ENCODE assay signal across 10 cellular contexts in the genomic region with DNA sequence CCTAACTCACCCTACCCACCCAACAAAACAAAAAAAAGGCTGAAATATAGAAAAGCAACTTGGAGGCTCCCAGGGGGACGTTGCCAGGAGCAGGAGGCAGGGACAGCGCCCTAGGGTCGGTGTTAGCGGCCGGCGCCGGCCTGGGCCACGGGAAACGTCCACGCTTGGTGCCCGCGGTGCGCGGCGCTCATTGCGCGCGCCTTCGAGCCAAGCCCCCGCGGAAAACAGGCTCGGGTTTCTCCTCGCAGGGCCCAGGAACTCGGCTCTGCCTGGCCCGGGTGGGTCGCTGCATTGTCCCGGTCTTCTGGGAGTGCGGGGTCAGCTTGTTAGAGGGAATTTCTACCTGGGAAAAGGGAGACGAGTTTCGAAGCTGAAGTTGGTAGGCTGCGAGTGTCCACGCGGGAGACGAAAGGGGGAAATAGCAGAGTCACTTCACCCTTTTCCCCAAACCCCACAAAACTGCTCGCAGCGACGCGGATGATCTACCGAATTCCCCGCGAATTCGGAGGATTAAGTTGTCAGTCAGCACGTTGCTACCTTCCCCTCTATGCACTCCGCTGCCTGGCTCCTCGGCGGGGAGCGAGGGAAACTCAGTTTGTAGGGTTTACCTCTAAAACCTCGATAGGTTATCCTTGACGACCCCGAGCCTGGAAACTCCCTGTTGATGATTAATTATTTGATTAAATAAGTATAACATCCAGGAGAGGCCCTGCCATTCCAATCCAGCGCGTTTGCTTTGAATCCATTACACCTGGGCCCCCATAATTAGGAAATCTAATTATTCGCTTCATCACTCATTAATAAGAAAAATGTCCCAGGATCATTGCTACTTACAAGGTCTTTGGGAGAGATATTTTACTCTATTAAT. TPM values are rescaled to one million over a fixed set of nuclear protein-coding genes. Genes with fewer than 3 reads are reported as not detected.
DNase-seq lines count a peak whose midpoint lies in the region; ATAC-seq and TF ChIP-seq lines count a peak whose summit lies in the region.
"Had no signal": no experiment of that assay in that cellular context is flagged by ENCODE, and none has a peak within 500 bp of the region (broad histone marks: within the 10 kb centered on the region; RNA-seq: fewer than 3 reads in every experiment).

No MANE protein-coding gene starts in this region.

- H3K4me3 ChIP-seq in SJCRH30 (peak overlapping the region; percentile 74), fibroblast of the aortic adventitia (ENCODE audit: low read depth, low read length) (peak overlapping the region; percentile 37), retinal pigment epithelial cell (ENCODE audit: low read length) (peak overlapping the region; percentile 21)
- H3K4me3 ChIP-seq: body of pancreas had no signal

- H3K27me3 ChIP-seq in SJCRH30: no peaks in the 10 kb centered on the region

- no peaks in the 10 kb centered on the region for H3K9me3 ChIP-seq in SJCRH30 (replicated peaks)
- H3K9me3 ChIP-seq: body of pancreas, HAP-1 had no signal

- no peak for ATAC-seq in GM19397 (IDR thresholded peaks at IDR 0.05; ENCODE audit: unreplicated experiment)
- ATAC-seq in HG02678 (IDR thresholded peaks at IDR 0.05; ENCODE audit: unreplicated experiment): no peak
- ATAC-seq in GM18505 (IDR thresholded peaks at IDR 0.05; ENCODE audit: unreplicated experiment): no peak

- H3K4me1 ChIP-seq in SJCRH30: peaks cover 7% of the 10 kb centered on the region; the same call in 1 of the 2 replicates

- no peak overlapping the region for H3K27ac ChIP-seq in SJCRH30
- H3K27ac ChIP-seq: body of pancreas had no signal

- no peak for TF ChIP-seq CTCF in fibroblast of the aortic adventitia (IDR thresholded peaks at IDR 0.05; ENCODE audit: insufficient read depth, low read length)
- no peak for TF ChIP-seq CTCF in retinal pigment epithelial cell (conservative IDR thresholded peaks at IDR 0.05; ENCODE audit: low read depth, low read length)

- peaks cover 10% of the 10 kb centered on the region for H3K36me3 ChIP-seq in SJCRH30
- H3K36me3 ChIP-seq: HAP-1 had no signal

- DNase-seq in EH (ENCODE audit: low read depth): peak; percentile 9
- no peak for DNase-seq in SJCRH30
- DNase-seq in fibroblast of the aortic adventitia (ENCODE audit: low read depth): no peak
- no peak for DNase-seq in retinal pigment epithelial cell (ENCODE audit: low read depth)

- no peak for TF ChIP-seq POLR2A in GM18505 (IDR thresholded peaks at IDR 0.05; ENCODE audit: borderline replicate concordance, extremely low read depth, insufficient read depth, insufficient read length)

RNA-seq across cellular contexts. Expression of a gene that starts 0.8 kb away (rescaled TPM):
- 3.0 and 3.1 TPM in 2 replicates for total RNA-seq in SJCRH30 (2014; rRNA removed; shearing (Covaris generic))
- total RNA-seq in fibroblast of the aortic adventitia (ENCODE audit: low replicate concordance): 5.2 TPM in 1 of 2 replicates, not detected in the other

RNA-seq across cellular contexts. Expression of a gene that starts 10.8 kb away (rescaled TPM):
- total RNA-seq in SJCRH30 (2014; rRNA removed; shearing (Covaris generic)): 5.9 and 7.2 TPM in 2 replicates
- 5.7 and 15.9 TPM in 2 replicates for total RNA-seq in fibroblast of the aortic adventitia (ENCODE audit: low replicate concordance)

RNA-seq across cellular contexts. Expression of a gene that starts 12.5 kb away (rescaled TPM):
- 4.0 and 5.5 TPM in 2 replicates for total RNA-seq in SJCRH30 (2014; rRNA removed; shearing (Covaris generic))
- 0.90 and 5.8 TPM in 2 replicates for total RNA-seq in fibroblast of the aortic adventitia (ENCODE audit: low replicate concordance)

RNA-seq across cellular contexts. Expression of a gene that starts 55.6 kb away (rescaled TPM):
- 24.6 and 24.9 TPM in 2 replicates for total RNA-seq in SJCRH30 (2014; rRNA removed; shearing (Covaris generic))
- 1.6 and 3.0 TPM in 2 replicates for total RNA-seq in fibroblast of the aortic adventitia (ENCODE audit: low replicate concordance)
- total RNA-seq: skeletal muscle tissue had no signal

Comparison
In these comparisons a context has a peak if more than half of its experiments do, and no peak if none do; other contexts are left out.
1. H3K4me3 ChIP-seq: peak in every context shown above with its lines; median percentile 74 in SJCRH30; 37 in fibroblast of the aortic adventitia; 21 in retinal pigment epithelial cell.